8 cellular contexts compared by ENCODE assay signal in genomic region chr22:21015051-21016006, GRCh38. TPM values are rescaled to one million over a fixed set of nuclear protein-coding genes. Genes with fewer than 3 reads are reported as not detected.
DNase-seq lines count a peak whose midpoint lies in the region; ATAC-seq and TF ChIP-seq lines count a peak whose summit lies in the region.

Gene P2RX6 (plus strand): TSS chr22:21015165. CDS start chr22:21015175, 10 bp downstream.

- H3K27ac ChIP-seq in SJSA1: peak within 1 kb of the TSS; percentile 55

- peak within 1 kb of the TSS; percentile 37 for H3K4me3 ChIP-seq in SJSA1

- no peaks in the 10 kb centered on the region for H3K36me3 ChIP-seq in SJSA1

- H3K4me1 ChIP-seq in SJSA1 (replicated peaks): peaks cover 22% of the 10 kb centered on the region

- H3K27me3 Mint-ChIP-seq in osteocyte (ENCODE audit: unreplicated experiment): no peaks in the 10 kb centered on the region

- peak within 1 kb of the TSS; percentile 82 for H3K4me3 Mint-ChIP-seq in osteocyte (ENCODE audit: unreplicated experiment)

- no peaks in the 10 kb centered on the region for H3K9me3 Mint-ChIP-seq in osteocyte (ENCODE audit: unreplicated experiment)

- H3K27ac Mint-ChIP-seq in osteocyte (ENCODE audit: unreplicated experiment): peak within 1 kb of the TSS; percentile 95

- H3K9me3 ChIP-seq in SJSA1 (replicated peaks): no peaks in the 10 kb centered on the region; the same call in 1 of the 2 replicates

- no peak for TF ChIP-seq CTCF in osteocyte (IDR thresholded peaks at IDR 0.05)

- H3K4me1 Mint-ChIP-seq in osteocyte (ENCODE audit: unreplicated experiment): peaks cover 33% of the 10 kb centered on the region

- ATAC-seq in HG03108 (IDR thresholded peaks at IDR 0.05; ENCODE audit: unreplicated experiment): no peak

- H3K27me3 ChIP-seq in SJSA1 (replicated peaks): no peaks in the 10 kb centered on the region

- H3K36me3 Mint-ChIP-seq in osteocyte (ENCODE audit: unreplicated experiment): no peaks in the 10 kb centered on the region

- DNase-seq in ELR (ENCODE audit: low read depth) (peak; percentile 54), SJSA1 (ENCODE audit: low read depth in 1 of 2, low spot score in 2 of 2) (peak in 1 of 2 experiments; percentile 15), fibroblast of gingiva (ENCODE audit: low read depth) (peak; percentile 42), osteocyte (ENCODE audit: extremely low spot score, unreplicated experiment) (no peak), GM19238 (ENCODE audit: insufficient read length, low spot score) (no peak), NCI-H510A treated with DMSO at 0.1 percent for 48 hours (lab: John Stamatoyannopoulos, UW) (no peak)
- DNase-seq in activated effector memory CD4-positive, alpha-beta T cell treated with Interleukin-2 at 50 U/mL for 16 hours: no peak

RNA-seq across cellular contexts. Expression of gene P2RX6, which starts in this region (rescaled TPM):
- total RNA-seq in SJSA1 (2014; rRNA removed; shearing (Covaris generic)): 0.05 and 0.16 TPM in 2 replicates
- total RNA-seq in osteocyte: 2.6 and 3.5 TPM in 2 replicates

Comparison
In these comparisons a context has a peak if more than half of its experiments do, and no peak if none do; other contexts are left out.
1. DNase-seq: peak in ELR (single experiment) and fibroblast of gingiva (single experiment); none in osteocyte (single experiment), GM19238 (single experiment), NCI-H510A treated with DMSO at 0.1 percent for 48 hours (single experiment) and activated effector memory CD4-positive, alpha-beta T cell treated with Interleukin-2 at 50 U/mL for 16 hours (single experiment).